In genomic region chrY:19743331-19743730, GRCh38 we compare ENCODE assay signal across 11 cellular contexts. TPM values are rescaled to one million over a fixed set of nuclear protein-coding genes. Genes with fewer than 3 reads are reported as not detected.
DNase-seq lines count a peak whose midpoint lies in the region; ATAC-seq and TF ChIP-seq lines count a peak whose summit lies in the region.
"Had no signal": no experiment of that assay in that cellular context is flagged by ENCODE, and none has a peak within 500 bp of the region (broad histone marks: within the 10 kb centered on the region; RNA-seq: fewer than 3 reads in every experiment).

No MANE protein-coding gene starts in this region.

- H3K27me3 Mint-ChIP-seq in naive thymus-derived CD8-positive, alpha-beta T cell, result no peaks in the 10 kb centered on the region

- peak overlapping the region; percentile 69 for H3K4me2 ChIP-seq in DOHH2 (ENCODE audit: low read length)

- TF ChIP-seq EP300 in tibial nerve (IDR thresholded peaks at IDR 0.05), result no peak

- H3K4me1 Mint-ChIP-seq in naive thymus-derived CD8-positive, alpha-beta T cell, result peaks cover 32 to 50% (median 46%) of the 10 kb centered on the region in 4 donors

- 83 to 92% methylated on average over 2 to 3 of the region's 8 CpGs for WGBS in ectodermal cell, 2 experiments
- 61% methylated on average over 8 of the region's 8 CpGs; no CpG with 5 or more reads in 1 of the 2 donors for WGBS in tibial nerve, 2 donors

- H3K27ac Mint-ChIP-seq in naive thymus-derived CD8-positive, alpha-beta T cell, result peak overlapping the region in 4 of 10 donors; percentile 93 to 99 (median 98)

- no peak overlapping the region for H3K27ac ChIP-seq in DOHH2 (ENCODE audit: low read depth, low read length)
- peak overlapping the region; percentile 79 for H3K27ac ChIP-seq in KOPT-K1 (ENCODE audit: low read depth, low read length, poor library complexity, severe bottlenecking)
- no peak overlapping the region for H3K27ac ChIP-seq in ectodermal cell (ENCODE audit: insufficient read depth, low read depth, low read length, poor library complexity, severe bottlenecking)
- peak overlapping the region in 2 of 4 donors; percentile 85 to 92 for H3K27ac ChIP-seq in tibial nerve

- peaks cover 0 to 50% (median 11%) of the 10 kb centered on the region in 3 donors for H3K36me3 Mint-ChIP-seq in naive thymus-derived CD8-positive, alpha-beta T cell

- H3K9me3 ChIP-seq in DOHH2 (ENCODE audit: control insufficient read depth, insufficient read depth, low read length), result no peaks in the 10 kb centered on the region
- H3K9me3 ChIP-seq in KOPT-K1 (ENCODE audit: insufficient read depth, low read length, poor library complexity, severe bottlenecking), result no peaks in the 10 kb centered on the region
- no peaks in the 10 kb centered on the region for H3K9me3 ChIP-seq in ectodermal cell (ENCODE audit: control insufficient read depth, low read length)
- H3K9me3 ChIP-seq in tibial nerve, result no peaks in the 10 kb centered on the region

- POLR2A ChIA-PET in naive thymus-derived CD8-positive, alpha-beta T cell (lab: Charles Lee), result interaction anchor here (3.7 kb wide), 1 partner anchor 176 kb away, joined by 32 read pairs; no protein-coding TSS in a partner anchor

- H3F3A ChIP-seq in DOHH2 (ENCODE audit: control insufficient read depth, insufficient read depth), result no peaks in the 10 kb centered on the region

- TF ChIP-seq POLR2A in tibial nerve (IDR thresholded peaks at IDR 0.05), result no peak

- no peak for ATAC-seq in naive thymus-derived CD8-positive, alpha-beta T cell

- no peaks in the 10 kb centered on the region for H4K20me1 ChIP-seq in DOHH2 (ENCODE audit: control insufficient read depth, insufficient read depth, low read depth, low read length)

- peaks cover 47% of the 10 kb centered on the region for H3K36me3 ChIP-seq in DOHH2 (ENCODE audit: control insufficient read depth, low read length)
- peaks cover 48% of the 10 kb centered on the region for H3K36me3 ChIP-seq in KOPT-K1 (ENCODE audit: insufficient read depth, low read length)
- H3K36me3 ChIP-seq in ectodermal cell (ENCODE audit: control insufficient read depth, insufficient read depth, low read length), result peaks cover 3% of the 10 kb centered on the region
- H3K36me3 ChIP-seq in tibial nerve, result peaks cover 0 to 18% (median 0%) of the 10 kb centered on the region in 3 donors

- no peaks in the 10 kb centered on the region for H3K9me2 ChIP-seq in DOHH2 (replicated peaks; ENCODE audit: control insufficient read depth, low read length)

- DNase-seq in naive thymus-derived CD8-positive, alpha-beta T cell, result no peak
- DNase-seq in SW 1271 (lab: John Stamatoyannopoulos, UW) (no peak), cortex of kidney (lab: John Stamatoyannopoulos, UW) (no peak), HUDEP-2 (lab: John Stamatoyannopoulos, UW; ENCODE audit: unreplicated experiment in 76 of 76) (no peak), tibial nerve (ENCODE audit: low spot score in 2 of 2) (no peak)
- DNase-seq: caudate nucleus, NCI-H1436 treated with DMSO at 0.1 percent for 48 hours had no signal

- H3K4me1 ChIP-seq in DOHH2 (ENCODE audit: control insufficient read depth, low read length), result peaks cover 18% of the 10 kb centered on the region
- H3K4me1 ChIP-seq in ectodermal cell (ENCODE audit: control insufficient read depth, insufficient read depth, low read length), result no peaks in the 10 kb centered on the region
- peaks cover 0 to 24% (median 2%) of the 10 kb centered on the region in 4 donors for H3K4me1 ChIP-seq in tibial nerve

- TF ChIP-seq CTCF in DOHH2 (IDR thresholded peaks at IDR 0.05; ENCODE audit: low read depth, low read length, poor library complexity, severe bottlenecking) (no peak), tibial nerve (IDR thresholded peaks at IDR 0.05) (no peak)

- H3K79me2 ChIP-seq in DOHH2 (ENCODE audit: control insufficient read depth, low read length), result peaks cover 26% of the 10 kb centered on the region

- H3K4me3 Mint-ChIP-seq in naive thymus-derived CD8-positive, alpha-beta T cell, result peak overlapping the region in 6 of 10 donors; percentile 89 to 97 (median 94)

- H3K27me3 ChIP-seq in DOHH2 (ENCODE audit: control insufficient read depth, low read length), result no peaks in the 10 kb centered on the region
- no peaks in the 10 kb centered on the region for H3K27me3 ChIP-seq in ectodermal cell (ENCODE audit: control insufficient read depth, insufficient read depth, low read length, poor library complexity, severe bottlenecking)
- H3K27me3 ChIP-seq in tibial nerve, result no peaks in the 10 kb centered on the region

- H3K9me3 Mint-ChIP-seq in naive thymus-derived CD8-positive, alpha-beta T cell, result no peaks in the 10 kb centered on the region

- peak overlapping the region; percentile 90 for H3K4me3 ChIP-seq in DOHH2 (ENCODE audit: low read length)
- peak overlapping the region; percentile 69 for H3K4me3 ChIP-seq in ectodermal cell (ENCODE audit: insufficient read depth, low read depth, low read length)
- peak overlapping the region in 2 of 4 donors; percentile 57 to 59 for H3K4me3 ChIP-seq in tibial nerve

RNA-seq across cellular contexts. Expression of gene KDM5D, which starts 1.2 kb away (rescaled TPM):
- 32.4 TPM for polyA plus RNA-seq in ectodermal cell (2013, experiment 1 of 4)
- polyA plus RNA-seq in ectodermal cell (2013, experiment 2 of 4), result 43.2 TPM
- polyA plus RNA-seq in ectodermal cell (2013, experiment 3 of 4), result 27.2 TPM
- 33.3 TPM for polyA plus RNA-seq in ectodermal cell (2013, experiment 4 of 4)
- total RNA-seq in naive thymus-derived CD8-positive, alpha-beta T cell, result 100 to 1,000 TPM; 148 TPM
- not detected for polyA plus RNA-seq in naive thymus-derived CD8-positive, alpha-beta T cell
- total RNA-seq in tibial nerve, result 10 to 100 TPM in 2 of 4 donors, under 1 TPM in 1, not detected in 1; 0.60 to 82.6 (median 62.1) TPM
- total RNA-seq: HT-29 had no signal
